Comparison of ENCODE assay signal across 9 cellular contexts in the genomic region with DNA sequence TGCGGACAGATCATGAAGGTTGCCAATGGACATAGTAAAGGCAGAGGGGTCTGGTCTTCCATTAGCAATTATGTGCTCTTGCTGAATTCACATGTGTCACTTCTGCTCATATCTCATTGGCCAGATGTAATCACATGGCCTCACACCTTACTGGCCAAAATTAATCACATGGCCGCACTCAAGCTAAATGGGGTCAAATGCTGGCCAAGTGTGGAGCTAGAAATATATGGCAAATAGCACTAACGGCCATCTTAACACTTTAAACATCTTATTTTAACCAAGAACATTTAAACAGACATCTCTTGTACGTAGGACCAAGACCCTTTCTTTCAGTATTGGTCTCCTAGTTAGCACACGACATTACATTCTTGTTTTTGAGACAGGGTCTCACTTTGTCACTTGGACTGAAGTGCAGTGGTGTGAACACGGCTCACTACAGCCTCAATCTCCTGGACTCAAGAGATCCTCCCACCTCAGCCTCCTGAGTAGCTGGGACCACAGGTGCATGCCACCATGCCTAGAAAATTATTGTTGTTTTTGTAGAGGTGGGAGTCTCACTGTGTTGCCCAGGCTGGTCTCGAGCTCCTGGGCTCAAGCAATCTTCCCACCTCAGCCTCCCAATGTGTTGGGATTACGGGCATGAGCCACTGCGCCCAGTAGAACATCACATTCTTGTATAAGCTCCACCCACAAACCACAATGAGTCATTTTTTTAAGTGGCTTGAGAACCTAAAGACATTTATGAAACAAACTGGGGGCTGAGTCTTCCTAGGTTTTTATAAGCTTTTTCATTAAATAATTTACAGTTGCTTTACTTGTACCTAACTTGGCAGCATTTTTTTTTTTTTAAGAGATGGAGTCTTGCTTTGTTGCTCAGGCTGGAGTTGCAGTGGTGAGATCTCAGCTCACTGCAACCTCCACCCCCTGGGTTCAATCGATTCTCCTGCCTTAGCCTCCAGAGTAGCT. TPM values are rescaled to one million over a fixed set of nuclear protein-coding genes. Genes with fewer than 3 reads are reported as not detected.
DNase-seq lines count a peak whose midpoint lies in the region; ATAC-seq and TF ChIP-seq lines count a peak whose summit lies in the region.
"Had no signal": no experiment of that assay in that cellular context is flagged by ENCODE, and none has a peak within 500 bp of the region (broad histone marks: within the 10 kb centered on the region; RNA-seq: fewer than 3 reads in every experiment).

No MANE protein-coding gene starts in this region.

- TF ChIP-seq CTCF in left lung (IDR thresholded peaks at IDR 0.05): no peak

- H3K27me3 ChIP-seq in left lung: peaks cover 0 to 9% of the 10 kb centered on the region in 2 donors

- H3K36me3 Mint-ChIP-seq in activated T-helper 1 cell treated with anti-CD3 and anti-CD28 coated beads, Interleukin-12 subunit alpha, Interleukin-12 subunit beta, Interleukin-2, Interleukin-4 antibody, amounts not matched to agents 30 ng/mL and 10 ng/mL and 1 ng/mL, durations not matched to agents 14 hours and 24 hours and 36 hours (ENCODE audit: low read depth): peaks cover 7% of the 10 kb centered on the region

- peaks cover 5% of the 10 kb centered on the region for H3K27me3 Mint-ChIP-seq in activated T-helper 1 cell treated with anti-CD3 and anti-CD28 coated beads, Interleukin-12 subunit alpha, Interleukin-12 subunit beta, Interleukin-2, Interleukin-4 antibody, amounts not matched to agents 30 ng/mL and 10 ng/mL and 1 ng/mL, durations not matched to agents 14 hours and 24 hours and 36 hours (ENCODE audit: insufficient read depth)

- peak; percentile 20 for DNase-seq in COLO668 (lab: John Stamatoyannopoulos, UW; ENCODE audit: unreplicated experiment)
- DNase-seq in Kasumi-1 (lab: John Stamatoyannopoulos, UW): peak; percentile 59 to 65
- no peak for DNase-seq in activated T-helper 1 cell treated with anti-CD3 and anti-CD28 coated beads, Interleukin-12 subunit alpha, Interleukin-12 subunit beta, Interleukin-2, Interleukin-4 antibody, amounts not matched to agents 30 ng/mL and 10 ng/mL and 1 ng/mL, durations not matched to agents 14 hours and 24 hours and 36 hours (ENCODE audit: low spot score)
- peak in 1 of 2 donors; percentile 41 for DNase-seq in left lung
- DNase-seq: activated CD4-positive, alpha-beta T cell treated with anti-CD3 and anti-CD28 coated beads for 1 hour had no signal

- no peak overlapping the region for H3K4me3 Mint-ChIP-seq in activated T-helper 1 cell treated with anti-CD3 and anti-CD28 coated beads, Interleukin-12 subunit alpha, Interleukin-12 subunit beta, Interleukin-2, Interleukin-4 antibody, amounts not matched to agents 30 ng/mL and 10 ng/mL and 1 ng/mL, durations not matched to agents 14 hours and 24 hours and 36 hours

- peaks cover 21 to 42% of the 10 kb centered on the region in 2 donors for H3K4me1 ChIP-seq in left lung

- no peaks in the 10 kb centered on the region for H3K36me3 ChIP-seq in left lung

- no peak overlapping the region for H3K4me3 ChIP-seq in left lung

- peak overlapping the region; percentile 34 for H3K27ac Mint-ChIP-seq in activated T-helper 1 cell treated with anti-CD3 and anti-CD28 coated beads, Interleukin-12 subunit alpha, Interleukin-12 subunit beta, Interleukin-2, Interleukin-4 antibody, amounts not matched to agents 30 ng/mL and 10 ng/mL and 1 ng/mL, durations not matched to agents 14 hours and 24 hours and 36 hours

- intact Hi-C loops in activated T-helper 1 cell treated with anti-CD3 and anti-CD28 coated beads, Interleukin-12 subunit alpha, Interleukin-12 subunit beta, Interleukin-2, Interleukin-4 antibody, amounts not matched to agents 30 ng/mL and 10 ng/mL and 1 ng/mL, durations not matched to agents 14 hours and 24 hours and 36 hours (cut with micrococcal nuclease): no loop called here
- intact Hi-C loops in left lung (cut with DNase I): no loop called here

- peaks cover 34% of the 10 kb centered on the region for H3K4me1 Mint-ChIP-seq in activated T-helper 1 cell treated with anti-CD3 and anti-CD28 coated beads, Interleukin-12 subunit alpha, Interleukin-12 subunit beta, Interleukin-2, Interleukin-4 antibody, amounts not matched to agents 30 ng/mL and 10 ng/mL and 1 ng/mL, durations not matched to agents 14 hours and 24 hours and 36 hours (ENCODE audit: low read depth)

- H3K27ac ChIP-seq in left lung: peak overlapping the region in 1 of 2 donors; percentile 67

- H3K9me3 ChIP-seq in left lung: no peaks in the 10 kb centered on the region

- peak; percentile 5 for ATAC-seq in left lung
- no peak for ATAC-seq in HG02763 (IDR thresholded peaks at IDR 0.05; ENCODE audit: unreplicated experiment)
- no peak for ATAC-seq in GM18861 (IDR thresholded peaks at IDR 0.05; ENCODE audit: unreplicated experiment)
- ATAC-seq in HG03095 (IDR thresholded peaks at IDR 0.05; ENCODE audit: unreplicated experiment): no peak
- no peak for ATAC-seq in HG02938 (IDR thresholded peaks at IDR 0.05; ENCODE audit: unreplicated experiment)

- H3K9me3 Mint-ChIP-seq in activated T-helper 1 cell treated with anti-CD3 and anti-CD28 coated beads, Interleukin-12 subunit alpha, Interleukin-12 subunit beta, Interleukin-2, Interleukin-4 antibody, amounts not matched to agents 30 ng/mL and 10 ng/mL and 1 ng/mL, durations not matched to agents 14 hours and 24 hours and 36 hours: peaks cover 4% of the 10 kb centered on the region

RNA-seq across cellular contexts. Expression of gene PTOV1, which starts 2.9 kb away (rescaled TPM):
- 107 and 113 TPM in 2 replicates for total RNA-seq in activated T-helper 1 cell treated with anti-CD3 and anti-CD28 coated beads, Interleukin-12 subunit alpha, Interleukin-12 subunit beta, Interleukin-2, Interleukin-4 antibody, amounts not matched to agents 30 ng/mL and 10 ng/mL and 1 ng/mL, durations not matched to agents 14 hours and 24 hours and 36 hours
- total RNA-seq in left lung: 100 to 1,000 TPM in 1 of 2 donors, 10 to 100 TPM in 1; 96.0 to 133 TPM

RNA-seq across cellular contexts. Expression of gene PNKP, which starts 19.4 kb away (rescaled TPM):
- 138 and 141 TPM in 2 replicates for total RNA-seq in activated T-helper 1 cell treated with anti-CD3 and anti-CD28 coated beads, Interleukin-12 subunit alpha, Interleukin-12 subunit beta, Interleukin-2, Interleukin-4 antibody, amounts not matched to agents 30 ng/mL and 10 ng/mL and 1 ng/mL, durations not matched to agents 14 hours and 24 hours and 36 hours
- total RNA-seq in left lung: 10 to 100 TPM; 63.0 to 89.5 TPM

RNA-seq across cellular contexts. Expression of gene AKT1S1, which starts 29.1 kb away (rescaled TPM):
- 32.1 and 32.2 TPM in 2 replicates for total RNA-seq in activated T-helper 1 cell treated with anti-CD3 and anti-CD28 coated beads, Interleukin-12 subunit alpha, Interleukin-12 subunit beta, Interleukin-2, Interleukin-4 antibody, amounts not matched to agents 30 ng/mL and 10 ng/mL and 1 ng/mL, durations not matched to agents 14 hours and 24 hours and 36 hours
- total RNA-seq in left lung: 10 to 100 TPM; 33.8 to 39.3 TPM

RNA-seq across cellular contexts. Expression of gene TBC1D17, which starts 29.5 kb away (rescaled TPM):
- total RNA-seq in activated T-helper 1 cell treated with anti-CD3 and anti-CD28 coated beads, Interleukin-12 subunit alpha, Interleukin-12 subunit beta, Interleukin-2, Interleukin-4 antibody, amounts not matched to agents 30 ng/mL and 10 ng/mL and 1 ng/mL, durations not matched to agents 14 hours and 24 hours and 36 hours: 38.7 and 41.8 TPM in 2 replicates
- 10 to 100 TPM; 35.2 to 43.3 TPM for total RNA-seq in left lung

RNA-seq across cellular contexts. Expression of gene MED25, which starts 29.9 kb away (rescaled TPM):
- 54.2 and 54.5 TPM in 2 replicates for total RNA-seq in activated T-helper 1 cell treated with anti-CD3 and anti-CD28 coated beads, Interleukin-12 subunit alpha, Interleukin-12 subunit beta, Interleukin-2, Interleukin-4 antibody, amounts not matched to agents 30 ng/mL and 10 ng/mL and 1 ng/mL, durations not matched to agents 14 hours and 24 hours and 36 hours
- total RNA-seq in left lung: 10 to 100 TPM; 52.1 to 57.1 TPM
